Comparison of ENCODE assay signal across 18 cellular contexts in the genomic region with DNA sequence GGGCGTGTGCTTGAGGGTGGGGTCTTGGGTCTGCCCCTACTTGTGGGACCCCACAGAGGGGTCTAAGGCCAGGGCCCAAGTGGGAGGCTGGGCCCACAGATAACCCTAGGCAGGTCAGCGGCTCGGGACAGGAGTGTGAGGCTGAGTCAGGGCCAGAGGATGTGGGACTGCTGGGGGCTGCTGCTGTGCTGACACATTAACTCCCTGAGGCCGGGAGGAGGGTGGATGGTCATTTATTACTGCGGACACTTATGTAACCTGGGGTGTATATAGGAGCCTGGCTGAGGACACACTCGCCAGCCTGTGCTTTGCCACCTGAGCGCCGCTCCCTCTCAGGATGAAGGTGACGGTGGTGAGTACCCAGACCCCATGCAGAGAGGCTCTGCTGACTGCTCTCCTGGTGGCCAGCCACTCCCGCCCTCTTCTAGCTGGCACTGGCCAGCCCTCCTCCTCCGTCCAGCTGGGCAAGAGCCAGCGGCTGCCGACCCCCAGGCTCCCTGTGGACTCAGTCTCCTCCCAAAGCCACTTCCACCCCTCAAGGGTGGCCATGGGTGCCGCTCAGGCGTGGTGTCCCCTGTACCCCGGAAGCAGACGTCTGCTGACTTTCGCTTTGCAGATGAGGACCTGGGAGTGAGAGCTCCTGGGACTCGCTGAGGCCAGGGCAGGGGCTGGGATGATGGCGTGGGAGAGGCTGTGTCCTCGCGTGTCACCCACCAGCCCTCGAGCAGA. TPM values are rescaled to one million over a fixed set of nuclear protein-coding genes. Genes with fewer than 3 reads are reported as not detected.
A peak's percentile ranks its signal among the peaks of the same experiment; 100 is the strongest.
DNase-seq lines count a peak whose midpoint lies in the region; ATAC-seq and TF ChIP-seq lines count a peak whose summit lies in the region.
"Had no signal": no experiment of that assay in that cellular context is flagged by ENCODE, and none has a peak within 500 bp of the region (broad histone marks: within the 10 kb centered on the region; RNA-seq: fewer than 3 reads in every experiment).

A gene (plus strand): TSS at position 299 of the 729 bp plus-strand sequence. CDS start 39 bp downstream, at position 338.

- no peak within 1 kb of the TSS for H3K9ac ChIP-seq in SK-N-SH

- POLR2A ChIA-PET in SK-N-SH (lab: Yijun Ruan, JAX), result no interaction called here

- no peaks in the 10 kb centered on the region for H3K9me3 ChIP-seq in SK-N-SH
- H3K9me3 ChIP-seq: ascending aorta had no signal

- no peak for TF ChIP-seq RAD21 in SK-N-SH (IDR thresholded peaks at IDR 0.05; ENCODE audit: low read length)

- TF ChIP-seq CTCF in SK-N-SH (IDR thresholded peaks at IDR 0.05), result no peak

- no peaks in the 10 kb centered on the region for H3K9me3 Mint-ChIP-seq in IgD-negative memory B cell
- no peaks in the 10 kb centered on the region for H3K9me3 Mint-ChIP-seq in stimulated activated effector memory CD8-positive, alpha-beta T cell treated with anti-CD3 and anti-CD28 coated beads, Interleukin-12 subunit alpha, Interleukin-12 subunit beta, amount 100 ng/mL, for 72 hours
- H3K9me3 Mint-ChIP-seq: dendritic cell treated with granulocyte-macrophage colony-stimulating factor and Interleukin-4, amounts not matched to agents 40 ng/mL and 50 ng/mL, for 4 days; natural killer cell treated with Interleukin-12 subunit alpha and Interleukin-12 subunit beta and Interleukin-15 and Interleukin-18, amount 100 ng/mL, for 72 hours had no signal

- no peaks in the 10 kb centered on the region for H3K79me2 ChIP-seq in SK-N-SH (ENCODE audit: insufficient read depth)

- H3F3A ChIP-seq in SK-N-SH (replicated peaks; ENCODE audit: insufficient read depth), result no peaks in the 10 kb centered on the region

- ATAC-seq in SK-N-SH treated with all-trans-retinoic acid at 6 μM for 48 hours (peak; percentile 19), esophagus mucosa (peak; percentile 5)
- peak; percentile 5 for ATAC-seq in stimulated activated effector memory CD8-positive, alpha-beta T cell treated with anti-CD3 and anti-CD28 coated beads, Interleukin-12 subunit alpha, Interleukin-12 subunit beta, amount 100 ng/mL, for 72 hours
- ATAC-seq: natural killer cell treated with Interleukin-12 subunit alpha and Interleukin-12 subunit beta and Interleukin-15 and Interleukin-18, amount 100 ng/mL, for 72 hours had no signal

- CTCF ChIA-PET in SK-N-SH (lab: Yijun Ruan, JAX), result interaction anchor here (3.2 kb wide), 1 partner anchor 11 kb away, joined by 12 read pairs; no protein-coding TSS in a partner anchor

- H3K27ac ChIP-seq in SK-N-SH (ENCODE audit: low read depth in 2 of 2, low read length in 1 of 2) (no peak within 1 kb of the TSS), substantia nigra (ENCODE audit: low read depth, low read length, poor library complexity, severe bottlenecking) (no peak within 1 kb of the TSS)
- H3K27ac ChIP-seq: ascending aorta had no signal

- H3K9me2 ChIP-seq in SK-N-SH, result no peaks in the 10 kb centered on the region

- peaks cover 9% of the 10 kb centered on the region for H3K27me3 Mint-ChIP-seq in IgD-negative memory B cell

- no peaks in the 10 kb centered on the region for H4K20me1 ChIP-seq in SK-N-SH (ENCODE audit: insufficient read depth)

- no peak within 1 kb of the TSS for H2AFZ ChIP-seq in SK-N-SH (ENCODE audit: low read depth)

- H3K36me3 ChIP-seq in SK-N-SH (replicated peaks in 1 of 2; ENCODE audit: control insufficient read depth in 1 of 2, insufficient read depth in 2 of 2, low read length in 1 of 2), result no peaks in the 10 kb centered on the region
- H3K36me3 ChIP-seq: ascending aorta had no signal

- peak within 1 kb of the TSS in 1 of 3 donors; percentile 62 for H3K27ac Mint-ChIP-seq in IgD-negative memory B cell
- H3K27ac Mint-ChIP-seq in stimulated activated effector memory CD8-positive, alpha-beta T cell treated with anti-CD3 and anti-CD28 coated beads, Interleukin-12 subunit alpha, Interleukin-12 subunit beta, amount 100 ng/mL, for 72 hours, result peak within 1 kb of the TSS; percentile 7
- H3K27ac Mint-ChIP-seq: dendritic cell treated with granulocyte-macrophage colony-stimulating factor and Interleukin-4, amounts not matched to agents 40 ng/mL and 50 ng/mL, for 4 days; natural killer cell treated with Interleukin-12 subunit alpha and Interleukin-12 subunit beta and Interleukin-15 and Interleukin-18, amount 100 ng/mL, for 72 hours had no signal

- peak within 1 kb of the TSS in 3 of 4 donors; percentile 13 to 58 (median 25) for H3K4me3 Mint-ChIP-seq in IgD-negative memory B cell
- H3K4me3 Mint-ChIP-seq in stimulated activated effector memory CD8-positive, alpha-beta T cell treated with anti-CD3 and anti-CD28 coated beads, Interleukin-12 subunit alpha, Interleukin-12 subunit beta, amount 100 ng/mL, for 72 hours, result no peak within 1 kb of the TSS
- H3K4me3 Mint-ChIP-seq: dendritic cell treated with granulocyte-macrophage colony-stimulating factor and Interleukin-4, amounts not matched to agents 40 ng/mL and 50 ng/mL, for 4 days; natural killer cell treated with Interleukin-12 subunit alpha and Interleukin-12 subunit beta and Interleukin-15 and Interleukin-18, amount 100 ng/mL, for 72 hours had no signal

- DNase-seq in SK-N-SH (no peak), substantia nigra (lab: John Stamatoyannopoulos, UW) (no peak), iPS-NIHi7 (ENCODE audit: extremely low spot score) (no peak)
- DNase-seq in stimulated activated effector memory CD8-positive, alpha-beta T cell treated with anti-CD3 and anti-CD28 coated beads, Interleukin-12 subunit alpha, Interleukin-12 subunit beta, amount 100 ng/mL, for 72 hours (ENCODE audit: low spot score in 2 of 2), result no peak
- DNase-seq in activated CD8-positive, alpha-beta memory T cell treated with anti-CD3 and anti-CD28 coated beads, Interleukin-2, amount 50 U/mL, for 48 hours, result no peak
- DNase-seq: activated CD4-positive, alpha-beta T cell treated with anti-CD3 and anti-CD28 coated beads, Interleukin-2, amount 50 U/mL, for 48 hours; DMS79; KG1; NCI-H1436; stimulated activated CD4-positive, alpha-beta T cell treated with anti-CD3 and anti-CD28 coated beads, Interleukin-4, amount 100 ng/mL, for 4 hours; stimulated activated naive CD4-positive, alpha-beta T cell had no signal

- no peaks in the 10 kb centered on the region for H3K36me3 Mint-ChIP-seq in IgD-negative memory B cell
- H3K36me3 Mint-ChIP-seq in stimulated activated effector memory CD8-positive, alpha-beta T cell treated with anti-CD3 and anti-CD28 coated beads, Interleukin-12 subunit alpha, Interleukin-12 subunit beta, amount 100 ng/mL, for 72 hours, result no peaks in the 10 kb centered on the region
- H3K36me3 Mint-ChIP-seq: natural killer cell treated with Interleukin-12 subunit alpha and Interleukin-12 subunit beta and Interleukin-15 and Interleukin-18, amount 100 ng/mL, for 72 hours had no signal

- H3K4me1 Mint-ChIP-seq in IgD-negative memory B cell, result peaks cover 3 to 7% (median 5%) of the 10 kb centered on the region in 3 donors
- H3K4me1 Mint-ChIP-seq in stimulated activated effector memory CD8-positive, alpha-beta T cell treated with anti-CD3 and anti-CD28 coated beads, Interleukin-12 subunit alpha, Interleukin-12 subunit beta, amount 100 ng/mL, for 72 hours, result peaks cover 8% of the 10 kb centered on the region

- no peak for TF ChIP-seq EP300 in SK-N-SH (IDR thresholded peaks at IDR 0.05; ENCODE audit: borderline replicate concordance in 1 of 2, low read depth in 1 of 2, low read length in 1 of 2)

- no peak within 1 kb of the TSS for H3K4me2 ChIP-seq in SK-N-SH

- no peak within 1 kb of the TSS for H3K4me3 ChIP-seq in SK-N-SH (ENCODE audit: low read depth in 2 of 2, low read length in 1 of 2)
- H3K4me3 ChIP-seq: ascending aorta had no signal

- peaks cover 0 to 2% of the 10 kb centered on the region in 2 experiments; a peak in 1 of 4 replicates for H3K4me1 ChIP-seq in SK-N-SH (ENCODE audit: control insufficient read depth in 1 of 2, insufficient read depth in 2 of 2, low read depth in 1 of 2, low read length in 1 of 2)

- WGBS in SK-N-SH (ENCODE audit: low lambda C conversion rate), result 58% methylated on average over 8 of the region's 23 CpGs

- no peaks in the 10 kb centered on the region for H3K27me3 ChIP-seq in SK-N-SH (ENCODE audit: insufficient read depth)

TF ChIP-seq in SK-N-SH treated with all-trans-retinoic acid at 6 μM for 48 hours, 23 proteins besides CTCF, POLR2A, EP300 and RAD21:
- TF ChIP-seq ZFP3 (CRISPR knock-in tag; IDR thresholded peaks at IDR 0.05), result no peak

TF ChIP-seq in SK-N-SH, 30 proteins besides CTCF, POLR2A, EP300 and RAD21 (continues in another document):
- no peak for TF ChIP-seq FOXJ3 (CRISPR knock-in tag; IDR thresholded peaks at IDR 0.05)
- TF ChIP-seq NFIC (IDR thresholded peaks at IDR 0.05; ENCODE audit: borderline replicate concordance), result no peak
- TF ChIP-seq TCF12 (IDR thresholded peaks at IDR 0.05), result no peak
- TF ChIP-seq RFX5 (IDR thresholded peaks at IDR 0.05; ENCODE audit: low read length), result no peak
- TF ChIP-seq CHD2 (IDR thresholded peaks at IDR 0.05; ENCODE audit: low read length, partially characterized antibody), result no peak
- no peak for TF ChIP-seq ELF1 (IDR thresholded peaks at IDR 0.05)
- TF ChIP-seq, protein P1, sequence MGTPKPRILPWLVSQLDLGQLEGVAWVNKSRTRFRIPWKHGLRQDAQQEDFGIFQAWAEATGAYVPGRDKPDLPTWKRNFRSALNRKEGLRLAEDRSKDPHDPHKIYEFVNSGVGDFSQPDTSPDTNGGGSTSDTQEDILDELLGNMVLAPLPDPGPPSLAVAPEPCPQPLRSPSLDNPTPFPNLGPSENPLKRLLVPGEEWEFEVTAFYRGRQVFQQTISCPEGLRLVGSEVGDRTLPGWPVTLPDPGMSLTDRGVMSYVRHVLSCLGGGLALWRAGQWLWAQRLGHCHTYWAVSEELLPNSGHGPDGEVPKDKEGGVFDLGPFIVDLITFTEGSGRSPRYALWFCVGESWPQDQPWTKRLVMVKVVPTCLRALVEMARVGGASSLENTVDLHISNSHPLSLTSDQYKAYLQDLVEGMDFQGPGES (IDR thresholded peaks at IDR 0.05; ENCODE audit: low read depth, low read length), result no peak
- no peak for TF ChIP-seq MEF2A (IDR thresholded peaks at IDR 0.05; ENCODE audit: borderline replicate concordance, low read depth)
- TF ChIP-seq TAF1 (IDR thresholded peaks at IDR 0.05; ENCODE audit: borderline replicate concordance, low read depth, low read length), result no peak
- no peak for TF ChIP-seq GATA2 (CRISPR knock-in tag; IDR thresholded peaks at IDR 0.05)

RNA-seq across cellular contexts. Expression of the gene that starts here (rescaled TPM):
- polyA plus RNA-seq in SK-N-SH (2012; rRNA removed) (0.05 and 0.06 TPM in 2 replicates), IgD-negative memory B cell (not detected)
- not detected in 2 replicates for polyA plus RNA-seq in SK-N-SH (2012; cell fraction: cytosol; rRNA removed)
- polyA plus RNA-seq in SK-N-SH (2012; cell fraction: nucleus; rRNA removed), result 0.27 and 0.43 TPM in 2 replicates
- total RNA-seq in esophagus mucosa, result not detected
- total RNA-seq: ascending aorta, lower leg skin had no signal

Comparison
In these comparisons a context has a peak if more than half of its experiments do, and no peak if none do; other contexts are left out.
1. Peak in ATAC-seq in esophagus mucosa; RNA of the gene not detected or under 1 TPM.